Comparison of ENCODE assay signal across 25 cellular contexts in the genomic region with DNA sequence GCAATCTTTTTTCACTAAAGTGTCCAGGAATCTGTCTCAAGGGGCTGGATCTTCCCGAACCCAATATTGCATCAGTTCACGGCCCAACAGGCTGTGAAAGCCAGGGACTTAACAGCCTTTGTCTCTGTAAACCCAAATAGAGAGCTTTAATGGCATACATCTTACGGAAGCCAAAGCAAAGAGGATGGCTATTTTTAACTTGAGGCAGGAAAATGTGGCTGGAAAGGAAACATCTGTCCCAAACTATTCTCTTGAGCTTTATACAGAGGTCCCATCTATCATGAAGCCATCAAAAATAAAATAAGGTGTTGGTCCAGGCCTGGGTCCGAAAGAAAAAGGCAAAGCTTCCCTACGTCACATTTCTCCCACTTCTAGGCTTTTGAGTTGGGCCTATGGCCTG. TPM values are rescaled to one million over a fixed set of nuclear protein-coding genes. Genes with fewer than 3 reads are reported as not detected.
A peak's percentile ranks its signal among the peaks of the same experiment; 100 is the strongest.
DNase-seq lines count a peak whose midpoint lies in the region; ATAC-seq and TF ChIP-seq lines count a peak whose summit lies in the region.
"Had no signal": no experiment of that assay in that cellular context is flagged by ENCODE, and none has a peak within 500 bp of the region (broad histone marks: within the 10 kb centered on the region; RNA-seq: fewer than 3 reads in every experiment).

No MANE protein-coding gene starts in this region.

- H3K4me3 ChIP-seq in liver (ENCODE audit: low read depth in 1 of 3, low read length in 3 of 3) (no peak overlapping the region), right lobe of liver (no peak overlapping the region), esophagus squamous epithelium (no peak overlapping the region), psoas muscle (no peak overlapping the region)
- H3K4me3 ChIP-seq: pancreas, SJSA1 had no signal

- TF ChIP-seq RAD21 in liver (IDR thresholded peaks at IDR 0.05): no peak

- WGBS in liver: 69% methylated on average over 5 of the region's 5 CpGs
- WGBS in right lobe of liver (ENCODE audit: insufficient coverage, low coverage, low lambda C conversion rate, missing lambda C conversion rate): 59% methylated on average over 5 of the region's 5 CpGs
- 63 to 65% methylated on average over 4 to 5 of the region's 5 CpGs for WGBS in esophagus squamous epithelium, 2 donors
- WGBS in psoas muscle, 3 donors: 47 to 68% (median 66%) methylated on average over 5 of the region's 5 CpGs

- TF ChIP-seq CTCF in liver (IDR thresholded peaks at IDR 0.05; ENCODE audit: low read depth, low read length, missing input control) (no peak), right lobe of liver (IDR thresholded peaks at IDR 0.05) (no peak), esophagus squamous epithelium (IDR thresholded peaks at IDR 0.05) (no peak), psoas muscle (IDR thresholded peaks at IDR 0.05) (no peak)

- intact Hi-C loops in right lobe of liver (cut with DNase I) (no loop called here), esophagus squamous epithelium (cut with DNase I) (no loop called here), psoas muscle (cut with DNase I) (no loop called here)

- H3K4me1 ChIP-seq in liver (ENCODE audit: control insufficient read depth in 4 of 4, insufficient read depth in 4 of 4, low read length in 3 of 4) (no peaks in the 10 kb centered on the region), right lobe of liver (no peaks in the 10 kb centered on the region), esophagus squamous epithelium (peaks cover 0 to 45% (median 13%) of the 10 kb centered on the region in 3 donors), psoas muscle (peaks cover 26% of the 10 kb centered on the region)
- H3K4me1 ChIP-seq: BE2C, pancreas, SJSA1 had no signal

- H3K27ac Mint-ChIP-seq in T-helper 2 cell treated with Interferon-gamma antibody and Interleukin-4, amounts not matched to agents 5 μg/mL and 100 μg/mL, for 36 hours: no peak overlapping the region
- H3K27ac Mint-ChIP-seq: activated naive CD8-positive, alpha-beta T cell treated with anti-CD3 and anti-CD28 coated beads, Interleukin-2, amount 50 U/mL, for 24 hours; activated T-cell treated with anti-CD3 and anti-CD28 coated beads, Interleukin-2, amount 50 U/mL, for 24 hours; nephron progenitor cell had no signal

- no peak overlapping the region for H3K4me3 Mint-ChIP-seq in T-helper 2 cell treated with Interferon-gamma antibody and Interleukin-4, amounts not matched to agents 5 μg/mL and 100 μg/mL, for 36 hours
- H3K4me3 Mint-ChIP-seq: activated naive CD8-positive, alpha-beta T cell treated with anti-CD3 and anti-CD28 coated beads, Interleukin-2, amount 50 U/mL, for 24 hours; activated T-cell treated with anti-CD3 and anti-CD28 coated beads, Interleukin-2, amount 50 U/mL, for 24 hours; brain; nephron progenitor cell had no signal

- no peaks in the 10 kb centered on the region for H3K36me3 Mint-ChIP-seq in T-helper 2 cell treated with Interferon-gamma antibody and Interleukin-4, amounts not matched to agents 5 μg/mL and 100 μg/mL, for 36 hours (ENCODE audit: low read depth)
- H3K36me3 Mint-ChIP-seq: brain had no signal

- TF ChIP-seq POLR2A in right lobe of liver (IDR thresholded peaks at IDR 0.05): no peak
- TF ChIP-seq POLR2A in esophagus squamous epithelium (IDR thresholded peaks at IDR 0.05): no peak

- H3K27me3 Mint-ChIP-seq in T-helper 2 cell treated with Interferon-gamma antibody and Interleukin-4, amounts not matched to agents 5 μg/mL and 100 μg/mL, for 36 hours (ENCODE audit: low read depth): peaks cover 65% of the 10 kb centered on the region

- H3K9ac ChIP-seq in liver (ENCODE audit: low read depth in 1 of 2, low read length in 2 of 2): no peak overlapping the region

- ATAC-seq in right lobe of liver: no peak
- ATAC-seq in psoas muscle: no peak
- ATAC-seq: activated naive CD8-positive, alpha-beta T cell treated with anti-CD3 and anti-CD28 coated beads, Interleukin-2, amount 50 U/mL, for 24 hours; pancreas had no signal

- DNase-seq in right lobe of liver: no peak
- DNase-seq in esophagus squamous epithelium (lab: John Stamatoyannopoulos, UW): no peak
- no peak for DNase-seq in psoas muscle
- no peak for DNase-seq in central memory CD4-positive, alpha-beta T cell
- no peak for DNase-seq in NAMALWA (ENCODE audit: low spot score)
- no peak for DNase-seq in T-helper 2 cell treated with Interferon-gamma antibody and Interleukin-4, amounts not matched to agents 5 μg/mL and 100 μg/mL, for 36 hours (ENCODE audit: low spot score)
- DNase-seq in stimulated activated CD4-positive, alpha-beta T cell treated with anti-CD3 and anti-CD28 coated beads, Interleukin-1b, Interleukin-23, amount 100 ng/mL, for 48 hours: no peak
- DNase-seq: activated CD4-positive, alpha-beta T cell treated with anti-CD3 and anti-CD28 coated beads for 1 hour; activated gamma-delta T cell treated with Interleukin-2 at 50 U/mL for 16 hours; activated naive CD8-positive, alpha-beta T cell treated with anti-CD3 and anti-CD28 coated beads, Interleukin-2, amount 50 U/mL, for 24 hours; activated T-cell treated with anti-CD3 and anti-CD28 coated beads, Interleukin-2, amount 50 U/mL, for 24 hours; BE2C; COR-L47; DMS79 treated with DMSO at 0.1 percent for 48 hours; Kasumi-1; NCI-H1694 treated with DMSO at 0.1 percent for 48 hours; NCI-H2171 treated with DMSO at 0.1 percent for 48 hours; NCI-H526 treated with DMSO at 0.1 percent for 48 hours; nephron progenitor cell; pancreas; stimulated activated CD8-positive, alpha-beta memory T cell treated with anti-CD3 and anti-CD28 coated beads, Interleukin-4, amount 100 ng/mL, for 48 hours had no signal

- no peak overlapping the region for H3K27ac ChIP-seq in liver (ENCODE audit: low read depth in 1 of 2, low read length in 2 of 2)
- no peak overlapping the region for H3K27ac ChIP-seq in right lobe of liver
- H3K27ac ChIP-seq in esophagus squamous epithelium: peak overlapping the region in 3 of 4 donors; percentile 22 to 68 (median 24)
- H3K27ac ChIP-seq in psoas muscle: peak overlapping the region; percentile 37
- H3K27ac ChIP-seq: pancreas, SJSA1 had no signal

- H3K4me1 Mint-ChIP-seq in T-helper 2 cell treated with Interferon-gamma antibody and Interleukin-4, amounts not matched to agents 5 μg/mL and 100 μg/mL, for 36 hours (ENCODE audit: low read depth): no peaks in the 10 kb centered on the region

- H3K36me3 ChIP-seq in liver (ENCODE audit: control insufficient read depth in 4 of 4, insufficient read depth in 3 of 4, low read depth in 1 of 4, low read length in 3 of 4) (no peaks in the 10 kb centered on the region), right lobe of liver (no peaks in the 10 kb centered on the region), esophagus squamous epithelium (no peaks in the 10 kb centered on the region), psoas muscle (ENCODE audit: insufficient read depth in 1 of 2, low read depth in 1 of 2) (no peaks in the 10 kb centered on the region)
- H3K36me3 ChIP-seq: BE2C, pancreas, SJSA1 had no signal

- H3K9me3 ChIP-seq in liver (ENCODE audit: control insufficient read depth in 4 of 4, low read length in 3 of 4): no peaks in the 10 kb centered on the region
- H3K9me3 ChIP-seq in right lobe of liver: no peaks in the 10 kb centered on the region
- no peaks in the 10 kb centered on the region for H3K9me3 ChIP-seq in esophagus squamous epithelium
- no peaks in the 10 kb centered on the region for H3K9me3 ChIP-seq in psoas muscle
- H3K9me3 ChIP-seq: BE2C, pancreas, SJSA1 had no signal

- H3K9me3 Mint-ChIP-seq in T-helper 2 cell treated with Interferon-gamma antibody and Interleukin-4, amounts not matched to agents 5 μg/mL and 100 μg/mL, for 36 hours: no peaks in the 10 kb centered on the region
- H3K9me3 Mint-ChIP-seq: activated naive CD8-positive, alpha-beta T cell treated with anti-CD3 and anti-CD28 coated beads, Interleukin-2, amount 50 U/mL, for 24 hours; activated T-cell treated with anti-CD3 and anti-CD28 coated beads, Interleukin-2, amount 50 U/mL, for 24 hours; nephron progenitor cell had no signal

- H3K27me3 ChIP-seq in liver (ENCODE audit: control insufficient read depth in 4 of 4, insufficient read depth in 4 of 4, low read length in 3 of 4): peaks cover 0 to 2% (median 0%) of the 10 kb centered on the region in 4 donors
- H3K27me3 ChIP-seq in right lobe of liver: no peaks in the 10 kb centered on the region
- H3K27me3 ChIP-seq in esophagus squamous epithelium: peaks cover 0 to 6% (median 0%) of the 10 kb centered on the region in 4 donors
- no peaks in the 10 kb centered on the region for H3K27me3 ChIP-seq in psoas muscle (ENCODE audit: insufficient read depth in 3 of 3, low read length in 2 of 3)
- H3K27me3 ChIP-seq: BE2C, SJSA1 had no signal

TF ChIP-seq in liver, 16 proteins besides CTCF, POLR2A, EP300 and RAD21:
- TF ChIP-seq NR2F2 (IDR thresholded peaks at IDR 0.05) (peak; percentile 11), JUND (IDR thresholded peaks at IDR 0.05) (no peak)

RNA-seq across cellular contexts. Expression of a gene that starts 7.6 kb away (rescaled TPM):
- total RNA-seq in liver: 1 to 10 TPM; 1.5 TPM
- polyA plus RNA-seq in liver: 1 to 10 TPM; 2.0 to 4.0 TPM
- total RNA-seq in right lobe of liver: 1 to 10 TPM in 5 of 6 experiments, under 1 TPM in 1; 0.70 to 2.7 (median 2.2) TPM
- total RNA-seq in esophagus squamous epithelium: 10 to 100 TPM in 2 of 4 donors, 1 to 10 TPM in 2; 1.3 to 32.2 (median 11.0) TPM
- 10 to 100 TPM; 15.7 to 61.1 (median 20.9) TPM for total RNA-seq in psoas muscle
- polyA plus RNA-seq in psoas muscle: 10 to 100 TPM; 14.4 to 25.0 (median 21.1) TPM
- total RNA-seq: T-helper 1 cell treated with Interleukin-12 subunit alpha and Interleukin-12 subunit beta and Interleukin-4 antibody, amounts not matched to agents 30 ng/mL and 1 ng/mL, for 36 hours had no signal

Comparison
In these comparisons a context has a peak if more than half of its experiments do, and no peak if none do; other contexts are left out.
1. H3K27ac ChIP-seq: peak in esophagus squamous epithelium (3 of 4) and psoas muscle (single experiment); none in liver (0 of 2) and right lobe of liver (0 of 3).